In the genomic region with DNA sequence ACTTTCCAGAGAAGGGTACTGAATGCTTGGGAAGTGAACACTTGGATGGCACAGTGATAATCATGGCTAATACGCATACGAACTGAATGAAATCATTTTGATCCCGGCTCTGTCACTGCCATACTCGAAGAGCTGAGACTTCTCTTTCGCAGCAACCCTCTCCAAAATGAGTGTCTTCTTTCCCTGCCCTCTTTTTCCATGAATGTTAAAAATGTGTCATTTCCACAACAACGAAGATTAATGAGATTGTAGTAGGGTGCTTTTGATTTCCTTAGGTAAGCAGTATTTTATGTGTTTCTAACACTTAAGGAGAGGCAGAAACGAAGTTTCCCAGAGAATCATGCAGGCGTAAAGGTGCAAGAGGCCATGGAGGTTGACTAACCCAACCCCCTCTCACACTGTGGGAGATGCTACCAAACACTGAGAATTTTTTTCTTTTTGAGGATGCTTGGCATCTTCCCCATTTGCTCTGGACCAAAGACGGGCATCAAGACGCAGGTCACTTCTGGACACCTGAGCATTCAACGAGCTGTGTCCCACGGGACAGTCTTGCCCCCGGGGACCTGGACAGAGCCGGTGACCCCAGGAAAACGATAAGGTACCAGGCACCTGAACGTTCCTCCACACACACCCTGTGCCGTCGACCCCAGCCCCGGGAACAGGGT, we compare ENCODE assay signal across 9 cellular contexts. TPM values are rescaled to one million over a fixed set of nuclear protein-coding genes. Genes with fewer than 3 reads are reported as not detected.
DNase-seq lines count a peak whose midpoint lies in the region; ATAC-seq and TF ChIP-seq lines count a peak whose summit lies in the region.
"Had no signal": no experiment of that assay in that cellular context is flagged by ENCODE, and none has a peak within 500 bp of the region (broad histone marks: within the 10 kb centered on the region; RNA-seq: fewer than 3 reads in every experiment).

No MANE protein-coding gene starts in this region.

- H3K4me3 Mint-ChIP-seq in activated CD8-positive, alpha-beta T cell treated with anti-CD3 and anti-CD28 coated beads for 36 hours = peak overlapping the region; percentile 78

- H3K4me1 Mint-ChIP-seq in activated CD8-positive, alpha-beta T cell treated with anti-CD3 and anti-CD28 coated beads for 36 hours (ENCODE audit: low read depth) = peaks cover 13% of the 10 kb centered on the region

- in situ Hi-C loops in G401 (cut with HindIII; ENCODE audit: low sequenced_read_pairs) = no loop called here

- POLR2A ChIA-PET in activated CD8-positive, alpha-beta T cell treated with anti-CD3 and anti-CD28 coated beads for 36 hours (lab: Charles Lee) = no interaction called here

- no peaks in the 10 kb centered on the region for H3K9me3 Mint-ChIP-seq in activated CD8-positive, alpha-beta T cell treated with anti-CD3 and anti-CD28 coated beads for 36 hours

- DNase-seq in G401 (ENCODE audit: low spot score) = peak; percentile 66
- DNase-seq in activated CD8-positive, alpha-beta T cell treated with anti-CD3 and anti-CD28 coated beads for 36 hours = peak; percentile 21
- DNase-seq in skeletal muscle cell (ENCODE audit: low read depth) = no peak
- no peak for DNase-seq in GOT3 (lab: John Stamatoyannopoulos, UW)
- no peak for DNase-seq in SKM-1 (lab: John Stamatoyannopoulos, UW; ENCODE audit: unreplicated experiment)

- no peak for TF ChIP-seq CTCF in activated CD8-positive, alpha-beta T cell treated with anti-CD3 and anti-CD28 coated beads for 36 hours (IDR thresholded peaks at IDR 0.05)

- H3K27ac Mint-ChIP-seq in activated CD8-positive, alpha-beta T cell treated with anti-CD3 and anti-CD28 coated beads for 36 hours = peak overlapping the region; percentile 50

- ATAC-seq in HG03354 (IDR thresholded peaks at IDR 0.05; ENCODE audit: poor library complexity, severe bottlenecking, unreplicated experiment) (peak; percentile 0), GM18873 (IDR thresholded peaks at IDR 0.05; ENCODE audit: low FRiP score, unreplicated experiment) (no peak)
- ATAC-seq in activated CD8-positive, alpha-beta T cell treated with anti-CD3 and anti-CD28 coated beads for 36 hours = peak; percentile 3

- CTCF ChIA-PET in activated CD8-positive, alpha-beta T cell treated with anti-CD3 and anti-CD28 coated beads for 36 hours (lab: Charles Lee) = interaction anchor here (1.5 kb wide), 1 partner anchor 180 kb away, joined by 6 read pairs; no protein-coding TSS in a partner anchor

- H3K27me3 Mint-ChIP-seq in activated CD8-positive, alpha-beta T cell treated with anti-CD3 and anti-CD28 coated beads for 36 hours = peaks cover 4% of the 10 kb centered on the region

- intact Hi-C loops in activated CD8-positive, alpha-beta T cell treated with anti-CD3 and anti-CD28 coated beads for 36 hours (cut with micrococcal nuclease) = no loop called here

- H3K36me3 Mint-ChIP-seq in activated CD8-positive, alpha-beta T cell treated with anti-CD3 and anti-CD28 coated beads for 36 hours (ENCODE audit: low read depth) = peaks cover 3% of the 10 kb centered on the region

- H3K4me3 ChIP-seq in iPS-11a (ENCODE audit: low read depth, low read length) (peak overlapping the region; percentile 84), skeletal muscle cell (ENCODE audit: low read depth, low read length) (peak overlapping the region; percentile 81)

RNA-seq across cellular contexts. Expression of a gene that starts 0.8 kb away (rescaled TPM):
- 27.2 and 43.6 TPM in 2 replicates for total RNA-seq in G401 (2014; rRNA removed; shearing (Covaris generic))
- total RNA-seq in activated CD8-positive, alpha-beta T cell treated with anti-CD3 and anti-CD28 coated beads for 36 hours = 10 to 100 TPM; 23.8 to 25.1 TPM

RNA-seq across cellular contexts. Expression of a gene that starts 18.6 kb away (rescaled TPM):
- total RNA-seq in G401 (2014; rRNA removed; shearing (Covaris generic)) = not detected in 2 replicates
- total RNA-seq in activated CD8-positive, alpha-beta T cell treated with anti-CD3 and anti-CD28 coated beads for 36 hours = not detected
- total RNA-seq: subcutaneous adipose tissue had no signal

Comparison
In these comparisons a context has a peak if more than half of its experiments do, and no peak if none do; other contexts are left out.
1. DNase-seq: peak in G401 (single experiment) and activated CD8-positive, alpha-beta T cell treated with anti-CD3 and anti-CD28 coated beads for 36 hours (single experiment); none in skeletal muscle cell (single experiment), GOT3 (single experiment) and SKM-1 (single experiment).